ENCODE assay signal across 8 cellular contexts in the genomic region with DNA sequence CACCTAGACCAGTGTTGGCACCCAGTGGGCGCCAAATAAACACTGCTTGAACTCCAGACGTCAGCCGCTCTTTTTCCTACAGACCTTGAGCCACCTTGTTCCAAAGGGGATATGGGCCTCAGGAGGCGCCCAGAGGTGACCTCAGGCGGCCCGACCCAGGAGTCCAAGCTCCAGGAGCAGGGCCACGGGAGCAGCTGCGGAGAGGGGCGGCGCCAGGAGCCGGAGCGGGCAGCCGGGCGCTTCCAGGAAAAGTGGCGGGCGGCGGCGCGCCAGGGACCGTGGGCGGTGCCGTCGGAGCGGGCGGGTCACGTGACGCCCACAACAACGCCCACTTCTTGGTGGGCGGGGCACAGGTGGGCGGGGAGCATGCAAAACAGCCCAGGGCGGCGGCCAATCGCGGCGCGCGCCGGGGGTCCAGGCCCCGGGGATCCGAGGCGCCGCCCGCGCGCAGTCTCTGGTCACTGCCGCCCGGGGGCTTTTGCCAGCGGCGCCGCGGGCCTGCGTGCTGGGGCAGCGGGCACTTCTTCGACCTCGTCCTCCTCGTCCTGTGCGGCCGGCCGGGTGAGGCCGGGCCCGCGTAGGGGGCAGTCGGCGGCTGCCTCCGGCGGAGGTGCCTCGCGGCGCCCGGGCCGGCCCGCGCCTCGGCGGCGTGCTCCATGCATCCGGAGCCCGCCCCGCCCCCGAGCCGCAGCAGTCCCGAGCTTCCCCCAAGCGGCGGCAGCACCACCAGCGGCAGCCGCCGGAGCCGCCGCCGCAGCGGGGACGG. TPM values are rescaled to one million over a fixed set of nuclear protein-coding genes. Genes with fewer than 3 reads are reported as not detected.
DNase-seq lines count a peak whose midpoint lies in the region; ATAC-seq and TF ChIP-seq lines count a peak whose summit lies in the region.

A gene (plus strand): TSS at position 444 of the 766 bp plus-strand sequence.

- H3K27me3 ChIP-seq in muscle layer of colon (ENCODE audit: control insufficient read depth in 1 of 2, insufficient read depth in 2 of 2, low read length in 2 of 2) = no peaks in the 10 kb centered on the region

- H3K4me1 ChIP-seq in muscle layer of colon (ENCODE audit: insufficient read depth, low read length) = peaks cover 20% of the 10 kb centered on the region

- no peaks in the 10 kb centered on the region for H3K27me3 Mint-ChIP-seq in activated T-cell treated with anti-CD3 and anti-CD28 coated beads, Interleukin-2, amount 50 U/mL, for 24 hours

- peak; percentile 53 for ATAC-seq in GM21619 (IDR thresholded peaks at IDR 0.05; ENCODE audit: unreplicated experiment)

- peak within 1 kb of the TSS; percentile 41 for H3K9ac ChIP-seq in muscle layer of colon (ENCODE audit: low read length)

- TF ChIP-seq POLR2A in erythroblast (IDR thresholded peaks at IDR 0.05; ENCODE audit: low read length) = peak; percentile 76

- DNase-seq in DMS153 treated with DMSO at 0.1 percent for 48 hours (lab: John Stamatoyannopoulos, UW; ENCODE audit: unreplicated experiment) (peak; percentile 79), KG1 (lab: John Stamatoyannopoulos, UW) (peak; percentile 91), erythroblast (lab: John Stamatoyannopoulos, UW) (peak; percentile 96 to 98)
- DNase-seq in activated T-cell treated with anti-CD3 and anti-CD28 coated beads, Interleukin-2, amount 50 U/mL, for 24 hours = peak; percentile 98
- peak; percentile 95 for DNase-seq in stimulated activated CD8-positive, alpha-beta memory T cell treated with anti-CD3 and anti-CD28 coated beads, Interleukin-7, amount 100 ng/mL, for 1 hour (ENCODE audit: low read depth in 2 of 2)

- H3K36me3 ChIP-seq in muscle layer of colon (ENCODE audit: insufficient read depth, low read length) = no peaks in the 10 kb centered on the region

- peak within 1 kb of the TSS; percentile 94 for H3K4me3 Mint-ChIP-seq in activated T-cell treated with anti-CD3 and anti-CD28 coated beads, Interleukin-2, amount 50 U/mL, for 24 hours

- no peaks in the 10 kb centered on the region for H3K9me3 ChIP-seq in muscle layer of colon (ENCODE audit: low read length)

- peaks cover 45% of the 10 kb centered on the region for H3K4me1 Mint-ChIP-seq in activated T-cell treated with anti-CD3 and anti-CD28 coated beads, Interleukin-2, amount 50 U/mL, for 24 hours (ENCODE audit: low read depth)

- H3K27ac ChIP-seq in muscle layer of colon (ENCODE audit: low read depth, low read length) = peak within 1 kb of the TSS; percentile 88

- peak within 1 kb of the TSS; percentile 66 to 80 for H3K4me3 ChIP-seq in muscle layer of colon (ENCODE audit: low read depth in 1 of 2, low read length in 2 of 2)

- peak within 1 kb of the TSS; percentile 99 for H3K27ac Mint-ChIP-seq in activated T-cell treated with anti-CD3 and anti-CD28 coated beads, Interleukin-2, amount 50 U/mL, for 24 hours

- no peaks in the 10 kb centered on the region for H3K9me3 Mint-ChIP-seq in activated T-cell treated with anti-CD3 and anti-CD28 coated beads, Interleukin-2, amount 50 U/mL, for 24 hours

- H3K36me3 Mint-ChIP-seq in activated T-cell treated with anti-CD3 and anti-CD28 coated beads, Interleukin-2, amount 50 U/mL, for 24 hours (ENCODE audit: low read depth) = peaks cover 42% of the 10 kb centered on the region

TF ChIP-seq in PFSK-1, 5 proteins besides CTCF, POLR2A, EP300 and RAD21:
- 0 out of 2 replicates have a peak, but pooled peaks have one; percentile 51 for TF ChIP-seq SIN3A (IDR thresholded peaks at IDR 0.05; ENCODE audit: borderline replicate concordance, insufficient read depth, low read length)
- TF ChIP-seq, protein P1, sequence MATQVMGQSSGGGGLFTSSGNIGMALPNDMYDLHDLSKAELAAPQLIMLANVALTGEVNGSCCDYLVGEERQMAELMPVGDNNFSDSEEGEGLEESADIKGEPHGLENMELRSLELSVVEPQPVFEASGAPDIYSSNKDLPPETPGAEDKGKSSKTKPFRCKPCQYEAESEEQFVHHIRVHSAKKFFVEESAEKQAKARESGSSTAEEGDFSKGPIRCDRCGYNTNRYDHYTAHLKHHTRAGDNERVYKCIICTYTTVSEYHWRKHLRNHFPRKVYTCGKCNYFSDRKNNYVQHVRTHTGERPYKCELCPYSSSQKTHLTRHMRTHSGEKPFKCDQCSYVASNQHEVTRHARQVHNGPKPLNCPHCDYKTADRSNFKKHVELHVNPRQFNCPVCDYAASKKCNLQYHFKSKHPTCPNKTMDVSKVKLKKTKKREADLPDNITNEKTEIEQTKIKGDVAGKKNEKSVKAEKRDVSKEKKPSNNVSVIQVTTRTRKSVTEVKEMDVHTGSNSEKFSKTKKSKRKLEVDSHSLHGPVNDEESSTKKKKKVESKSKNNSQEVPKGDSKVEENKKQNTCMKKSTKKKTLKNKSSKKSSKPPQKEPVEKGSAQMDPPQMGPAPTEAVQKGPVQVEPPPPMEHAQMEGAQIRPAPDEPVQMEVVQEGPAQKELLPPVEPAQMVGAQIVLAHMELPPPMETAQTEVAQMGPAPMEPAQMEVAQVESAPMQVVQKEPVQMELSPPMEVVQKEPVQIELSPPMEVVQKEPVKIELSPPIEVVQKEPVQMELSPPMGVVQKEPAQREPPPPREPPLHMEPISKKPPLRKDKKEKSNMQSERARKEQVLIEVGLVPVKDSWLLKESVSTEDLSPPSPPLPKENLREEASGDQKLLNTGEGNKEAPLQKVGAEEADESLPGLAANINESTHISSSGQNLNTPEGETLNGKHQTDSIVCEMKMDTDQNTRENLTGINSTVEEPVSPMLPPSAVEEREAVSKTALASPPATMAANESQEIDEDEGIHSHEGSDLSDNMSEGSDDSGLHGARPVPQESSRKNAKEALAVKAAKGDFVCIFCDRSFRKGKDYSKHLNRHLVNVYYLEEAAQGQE (IDR thresholded peaks at IDR 0.05; ENCODE audit: insufficient read depth in 1 of 2, low read depth in 2 of 2, low read length in 2 of 2) = no peak
- peak; percentile 76 for TF ChIP-seq POLR2AphosphoS5 (IDR thresholded peaks at IDR 0.05; ENCODE audit: low read depth, low read length)
- peak; percentile 57 for TF ChIP-seq FOXP2 (optimal IDR thresholded peaks at IDR 0.05; ENCODE audit: borderline replicate concordance, extremely low read depth, extremely low read length, insufficient read depth)
- TF ChIP-seq TAF1 (IDR thresholded peaks at IDR 0.05; ENCODE audit: borderline replicate concordance, insufficient read depth, low read length) = peak; percentile 76

RNA-seq across cellular contexts. Expression of the gene that starts here (rescaled TPM):
- 112 TPM for polyA plus RNA-seq in PFSK-1 (2012; ENCODE audit: insufficient read length, low read depth)

Comparison
In these comparisons a context has a peak if more than half of its experiments do, and no peak if none do; other contexts are left out.
1. Peak in every context shown above with its lines: DNase-seq, ATAC-seq, H3K4me3 ChIP-seq and H3K27ac ChIP-seq.